Comparison of ENCODE assay signal across 2 cellular contexts in the genomic region with DNA sequence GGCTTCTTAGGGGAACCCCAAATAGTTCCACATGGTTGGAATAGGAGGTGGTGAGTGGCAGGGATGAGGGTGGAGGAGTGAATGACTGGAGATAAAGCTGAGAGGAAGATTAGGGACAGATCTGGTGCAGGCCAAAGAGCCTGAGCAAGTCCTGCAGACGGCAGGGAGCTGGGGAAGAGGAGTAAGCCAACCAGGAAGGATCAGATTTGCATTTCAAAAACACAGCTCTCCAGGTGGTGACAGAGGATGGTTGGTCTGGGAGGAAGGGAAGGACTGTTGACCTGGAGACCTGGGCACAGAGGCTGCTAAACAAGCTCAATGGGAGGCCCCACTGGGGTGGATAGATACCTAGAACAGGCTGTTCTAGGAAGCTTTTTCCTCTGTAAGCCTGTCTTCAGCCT.
TF ChIP-seq lines count a peak whose summit lies in the region.

No MANE protein-coding gene starts in this region.

TF ChIP-seq in A549, 52 proteins besides CTCF, POLR2A, EP300 and RAD21 (continued from another document):
- TF ChIP-seq ATOH8 (CRISPR knock-in tag; IDR thresholded peaks at IDR 0.05; ENCODE audit: low read depth) (no peak), FOXS1 (CRISPR knock-in tag; IDR thresholded peaks at IDR 0.05) (no peak)
- TF ChIP-seq, protein P1, sequence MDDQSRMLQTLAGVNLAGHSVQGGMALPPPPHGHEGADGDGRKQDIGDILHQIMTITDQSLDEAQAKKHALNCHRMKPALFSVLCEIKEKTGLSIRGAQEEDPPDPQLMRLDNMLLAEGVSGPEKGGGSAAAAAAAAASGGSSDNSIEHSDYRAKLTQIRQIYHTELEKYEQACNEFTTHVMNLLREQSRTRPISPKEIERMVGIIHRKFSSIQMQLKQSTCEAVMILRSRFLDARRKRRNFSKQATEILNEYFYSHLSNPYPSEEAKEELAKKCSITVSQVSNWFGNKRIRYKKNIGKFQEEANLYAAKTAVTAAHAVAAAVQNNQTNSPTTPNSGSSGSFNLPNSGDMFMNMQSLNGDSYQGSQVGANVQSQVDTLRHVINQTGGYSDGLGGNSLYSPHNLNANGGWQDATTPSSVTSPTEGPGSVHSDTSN (IDR thresholded peaks at IDR 0.05) = no peak
- TF ChIP-seq, protein P2, sequence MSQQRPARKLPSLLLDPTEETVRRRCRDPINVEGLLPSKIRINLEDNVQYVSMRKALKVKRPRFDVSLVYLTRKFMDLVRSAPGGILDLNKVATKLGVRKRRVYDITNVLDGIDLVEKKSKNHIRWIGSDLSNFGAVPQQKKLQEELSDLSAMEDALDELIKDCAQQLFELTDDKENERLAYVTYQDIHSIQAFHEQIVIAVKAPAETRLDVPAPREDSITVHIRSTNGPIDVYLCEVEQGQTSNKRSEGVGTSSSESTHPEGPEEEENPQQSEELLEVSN (IDR thresholded peaks at IDR 0.05; ENCODE audit: borderline replicate concordance, low read depth) = no peak

TF ChIP-seq in GM12878, 131 proteins besides CTCF, POLR2A, EP300 and RAD21 (continued from another document):
- TF ChIP-seq BACH1 (IDR thresholded peaks at IDR 0.05; ENCODE audit: borderline replicate concordance) = no peak
- TF ChIP-seq TARDBP (IDR thresholded peaks at IDR 0.05; ENCODE audit: borderline replicate concordance) = no peak
- no peak for TF ChIP-seq SMAD5 (IDR thresholded peaks at IDR 0.05; ENCODE audit: low read depth)
- TF ChIP-seq, protein P3, sequence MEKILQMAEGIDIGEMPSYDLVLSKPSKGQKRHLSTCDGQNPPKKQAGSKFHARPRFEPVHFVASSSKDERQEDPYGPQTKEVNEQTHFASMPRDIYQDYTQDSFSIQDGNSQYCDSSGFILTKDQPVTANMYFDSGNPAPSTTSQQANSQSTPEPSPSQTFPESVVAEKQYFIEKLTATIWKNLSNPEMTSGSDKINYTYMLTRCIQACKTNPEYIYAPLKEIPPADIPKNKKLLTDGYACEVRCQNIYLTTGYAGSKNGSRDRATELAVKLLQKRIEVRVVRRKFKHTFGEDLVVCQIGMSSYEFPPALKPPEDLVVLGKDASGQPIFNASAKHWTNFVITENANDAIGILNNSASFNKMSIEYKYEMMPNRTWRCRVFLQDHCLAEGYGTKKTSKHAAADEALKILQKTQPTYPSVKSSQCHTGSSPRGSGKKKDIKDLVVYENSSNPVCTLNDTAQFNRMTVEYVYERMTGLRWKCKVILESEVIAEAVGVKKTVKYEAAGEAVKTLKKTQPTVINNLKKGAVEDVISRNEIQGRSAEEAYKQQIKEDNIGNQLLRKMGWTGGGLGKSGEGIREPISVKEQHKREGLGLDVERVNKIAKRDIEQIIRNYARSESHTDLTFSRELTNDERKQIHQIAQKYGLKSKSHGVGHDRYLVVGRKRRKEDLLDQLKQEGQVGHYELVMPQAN (conservative IDR thresholded peaks at IDR 0.05) = no peak
- TF ChIP-seq FOXK2 (IDR thresholded peaks at IDR 0.05) = no peak
- no peak for TF ChIP-seq ATF7 (IDR thresholded peaks at IDR 0.05; ENCODE audit: low read depth)
- no peak for TF ChIP-seq STAT1 (conservative IDR thresholded peaks at IDR 0.05)
- TF ChIP-seq, protein P4, sequence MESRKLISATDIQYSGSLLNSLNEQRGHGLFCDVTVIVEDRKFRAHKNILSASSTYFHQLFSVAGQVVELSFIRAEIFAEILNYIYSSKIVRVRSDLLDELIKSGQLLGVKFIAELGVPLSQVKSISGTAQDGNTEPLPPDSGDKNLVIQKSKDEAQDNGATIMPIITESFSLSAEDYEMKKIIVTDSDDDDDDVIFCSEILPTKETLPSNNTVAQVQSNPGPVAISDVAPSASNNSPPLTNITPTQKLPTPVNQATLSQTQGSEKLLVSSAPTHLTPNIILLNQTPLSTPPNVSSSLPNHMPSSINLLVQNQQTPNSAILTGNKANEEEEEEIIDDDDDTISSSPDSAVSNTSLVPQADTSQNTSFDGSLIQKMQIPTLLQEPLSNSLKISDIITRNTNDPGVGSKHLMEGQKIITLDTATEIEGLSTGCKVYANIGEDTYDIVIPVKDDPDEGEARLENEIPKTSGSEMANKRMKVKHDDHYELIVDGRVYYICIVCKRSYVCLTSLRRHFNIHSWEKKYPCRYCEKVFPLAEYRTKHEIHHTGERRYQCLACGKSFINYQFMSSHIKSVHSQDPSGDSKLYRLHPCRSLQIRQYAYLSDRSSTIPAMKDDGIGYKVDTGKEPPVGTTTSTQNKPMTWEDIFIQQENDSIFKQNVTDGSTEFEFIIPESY (IDR thresholded peaks at IDR 0.05) = no peak
- no peak for TF ChIP-seq JUNB (IDR thresholded peaks at IDR 0.05)
- TF ChIP-seq ZNF24 (IDR thresholded peaks at IDR 0.05) = no peak
- no peak for TF ChIP-seq NR2C1 (IDR thresholded peaks at IDR 0.05)
- no peak for TF ChIP-seq MEF2B (IDR thresholded peaks at IDR 0.05; ENCODE audit: partially characterized antibody, poor library complexity, severe bottlenecking)
TF ChIP-seq in GM12878: peak in this region for 0.
